In the genomic region with DNA sequence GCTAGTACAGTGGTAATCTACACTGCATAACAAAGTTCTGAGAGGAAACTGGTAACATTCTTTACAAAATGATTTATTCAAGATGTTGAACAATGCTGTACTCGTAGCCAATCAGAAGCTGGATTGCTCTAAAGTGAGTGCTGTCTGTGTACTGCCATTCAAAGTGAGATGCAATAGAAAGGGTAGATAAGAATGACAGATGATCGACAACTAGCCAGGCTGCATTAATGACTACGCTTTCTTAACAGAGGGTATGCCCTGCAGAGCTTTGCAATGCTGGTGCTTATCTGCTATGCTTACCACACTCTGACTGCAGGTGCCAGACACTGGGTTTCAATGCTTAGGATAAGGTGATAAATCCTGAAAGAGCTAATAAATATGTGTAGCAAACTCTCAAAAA, we compare ENCODE assay signal across 1 cellular context.
TF ChIP-seq lines count a peak whose summit lies in the region.

No MANE protein-coding gene starts in this region.

TF ChIP-seq in K562, 482 proteins besides CTCF, POLR2A, EP300 and RAD21 (continues in another document):
- TF ChIP-seq, protein P1, sequence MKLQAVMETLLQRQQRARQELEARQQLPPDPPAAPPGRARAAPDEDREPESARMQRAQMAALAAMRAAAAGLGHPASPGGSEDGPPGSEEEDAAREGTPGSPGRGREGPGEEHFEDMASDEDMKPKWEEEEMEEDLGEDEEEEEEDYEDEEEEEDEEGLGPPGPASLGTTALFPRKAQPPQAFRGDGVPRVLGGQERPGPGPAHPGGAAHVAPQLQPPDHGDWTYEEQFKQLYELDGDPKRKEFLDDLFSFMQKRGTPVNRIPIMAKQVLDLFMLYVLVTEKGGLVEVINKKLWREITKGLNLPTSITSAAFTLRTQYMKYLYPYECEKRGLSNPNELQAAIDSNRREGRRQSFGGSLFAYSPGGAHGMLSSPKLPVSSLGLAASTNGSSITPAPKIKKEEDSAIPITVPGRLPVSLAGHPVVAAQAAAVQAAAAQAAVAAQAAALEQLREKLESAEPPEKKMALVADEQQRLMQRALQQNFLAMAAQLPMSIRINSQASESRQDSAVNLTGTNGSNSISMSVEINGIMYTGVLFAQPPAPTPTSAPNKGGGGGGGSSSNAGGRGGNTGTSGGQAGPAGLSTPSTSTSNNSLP (IDR thresholded peaks at IDR 0.05; ENCODE audit: borderline replicate concordance, low read depth, low read length) = 0 out of 2 replicates have a peak, but pooled peaks have one; percentile 19
- TF ChIP-seq ZNF57 (CRISPR knock-in tag; IDR thresholded peaks at IDR 0.05) (no peak), CBX2 (IDR thresholded peaks at IDR 0.05; ENCODE audit: insufficient read depth, low read length, poor library complexity, severe bottlenecking) (no peak), ETV1 (tag; conservative IDR thresholded peaks at IDR 0.05; ENCODE audit: low read depth) (no peak), RBM17 (IDR thresholded peaks at IDR 0.05; ENCODE audit: borderline replicate concordance, low read depth, low read length) (no peak), ZKSCAN8 (CRISPR knock-in tag; IDR thresholded peaks at IDR 0.05) (no peak), ZNF695 (CRISPR knock-in tag; IDR thresholded peaks at IDR 0.05) (no peak), ELF1 (tag; IDR thresholded peaks at IDR 0.05) (no peak), FOXA3 (CRISPR knock-in tag; conservative IDR thresholded peaks at IDR 0.05 in 1 of 2, IDR thresholded peaks at IDR 0.05 in 1 of 2) (no peak), HMGXB4 (CRISPR knock-in tag; IDR thresholded peaks at IDR 0.05) (no peak), TFE3 (CRISPR knock-in tag; IDR thresholded peaks at IDR 0.05) (no peak), KLF1 (tag; IDR thresholded peaks at IDR 0.05) (no peak), CBFA2T3 (IDR thresholded peaks at IDR 0.05) (0 out of 2 replicates have a peak, but pooled peaks have one; percentile 26), ZNF644 (tag; IDR thresholded peaks at IDR 0.05; ENCODE audit: low read depth) (no peak), CEBPB (tag; IDR thresholded peaks at IDR 0.05) (0 out of 2 replicates have a peak, but pooled peaks have one; percentile 23), CLOCK (CRISPR knock-in tag; IDR thresholded peaks at IDR 0.05; ENCODE audit: borderline replicate concordance) (no peak), BACH1 (tag; IDR thresholded peaks at IDR 0.05) (no peak), PCBP1 (IDR thresholded peaks at IDR 0.05; ENCODE audit: low read depth, low read length, poor library complexity, severe bottlenecking) (no peak), ADNP (tag; IDR thresholded peaks at IDR 0.05) (no peak), NFATC3 (IDR thresholded peaks at IDR 0.05) (no peak), ZNF551 (CRISPR knock-in tag; IDR thresholded peaks at IDR 0.05) (no peak), NR2C2 (CRISPR knock-in tag; IDR thresholded peaks at IDR 0.05) (no peak), NR2C2 (tag; IDR thresholded peaks at IDR 0.05) (0 out of 2 replicates have a peak, but pooled peaks have one; percentile 13), EP400 (IDR thresholded peaks at IDR 0.05) (no peak), HNRNPL (IDR thresholded peaks at IDR 0.05; ENCODE audit: low read depth, low read length) (no peak), ZNF347 (CRISPR knock-in tag; IDR thresholded peaks at IDR 0.05; ENCODE audit: low read depth) (no peak), NR1H2 (CRISPR knock-in tag; IDR thresholded peaks at IDR 0.05) (no peak), THRAP3 (IDR thresholded peaks at IDR 0.05; ENCODE audit: borderline replicate concordance) (no peak), ZFP91 (CRISPR knock-in tag; IDR thresholded peaks at IDR 0.05) (no peak), ZNF174 (CRISPR knock-in tag; IDR thresholded peaks at IDR 0.05) (no peak), MEIS2 (IDR thresholded peaks at IDR 0.05; ENCODE audit: partially characterized antibody) (peak; percentile 85), POLR2B (IDR thresholded peaks at IDR 0.05; ENCODE audit: low read depth, partially characterized antibody) (no peak)
- TF ChIP-seq, protein P2, sequence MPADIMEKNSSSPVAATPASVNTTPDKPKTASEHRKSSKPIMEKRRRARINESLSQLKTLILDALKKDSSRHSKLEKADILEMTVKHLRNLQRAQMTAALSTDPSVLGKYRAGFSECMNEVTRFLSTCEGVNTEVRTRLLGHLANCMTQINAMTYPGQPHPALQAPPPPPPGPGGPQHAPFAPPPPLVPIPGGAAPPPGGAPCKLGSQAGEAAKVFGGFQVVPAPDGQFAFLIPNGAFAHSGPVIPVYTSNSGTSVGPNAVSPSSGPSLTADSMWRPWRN (IDR thresholded peaks at IDR 0.05; ENCODE audit: low read depth) = no peak
- TF ChIP-seq, protein P3, sequence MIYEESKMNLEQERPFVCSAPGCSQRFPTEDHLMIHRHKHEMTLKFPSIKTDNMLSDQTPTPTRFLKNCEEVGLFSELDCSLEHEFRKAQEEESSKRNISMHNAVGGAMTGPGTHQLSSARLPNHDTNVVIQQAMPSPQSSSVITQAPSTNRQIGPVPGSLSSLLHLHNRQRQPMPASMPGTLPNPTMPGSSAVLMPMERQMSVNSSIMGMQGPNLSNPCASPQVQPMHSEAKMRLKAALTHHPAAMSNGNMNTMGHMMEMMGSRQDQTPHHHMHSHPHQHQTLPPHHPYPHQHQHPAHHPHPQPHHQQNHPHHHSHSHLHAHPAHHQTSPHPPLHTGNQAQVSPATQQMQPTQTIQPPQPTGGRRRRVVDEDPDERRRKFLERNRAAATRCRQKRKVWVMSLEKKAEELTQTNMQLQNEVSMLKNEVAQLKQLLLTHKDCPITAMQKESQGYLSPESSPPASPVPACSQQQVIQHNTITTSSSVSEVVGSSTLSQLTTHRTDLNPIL (CRISPR knock-in tag; IDR thresholded peaks at IDR 0.05) = no peak
- TF ChIP-seq, protein P4, sequence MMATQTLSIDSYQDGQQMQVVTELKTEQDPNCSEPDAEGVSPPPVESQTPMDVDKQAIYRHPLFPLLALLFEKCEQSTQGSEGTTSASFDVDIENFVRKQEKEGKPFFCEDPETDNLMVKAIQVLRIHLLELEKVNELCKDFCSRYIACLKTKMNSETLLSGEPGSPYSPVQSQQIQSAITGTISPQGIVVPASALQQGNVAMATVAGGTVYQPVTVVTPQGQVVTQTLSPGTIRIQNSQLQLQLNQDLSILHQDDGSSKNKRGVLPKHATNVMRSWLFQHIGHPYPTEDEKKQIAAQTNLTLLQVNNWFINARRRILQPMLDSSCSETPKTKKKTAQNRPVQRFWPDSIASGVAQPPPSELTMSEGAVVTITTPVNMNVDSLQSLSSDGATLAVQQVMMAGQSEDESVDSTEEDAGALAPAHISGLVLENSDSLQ (IDR thresholded peaks at IDR 0.05) = peak; percentile 81
- TF ChIP-seq, protein P5, sequence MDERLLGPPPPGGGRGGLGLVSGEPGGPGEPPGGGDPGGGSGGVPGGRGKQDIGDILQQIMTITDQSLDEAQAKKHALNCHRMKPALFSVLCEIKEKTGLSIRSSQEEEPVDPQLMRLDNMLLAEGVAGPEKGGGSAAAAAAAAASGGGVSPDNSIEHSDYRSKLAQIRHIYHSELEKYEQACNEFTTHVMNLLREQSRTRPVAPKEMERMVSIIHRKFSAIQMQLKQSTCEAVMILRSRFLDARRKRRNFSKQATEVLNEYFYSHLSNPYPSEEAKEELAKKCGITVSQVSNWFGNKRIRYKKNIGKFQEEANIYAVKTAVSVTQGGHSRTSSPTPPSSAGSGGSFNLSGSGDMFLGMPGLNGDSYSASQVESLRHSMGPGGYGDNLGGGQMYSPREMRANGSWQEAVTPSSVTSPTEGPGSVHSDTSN (CRISPR knock-in tag; IDR thresholded peaks at IDR 0.05; ENCODE audit: low read depth) = no peak
- TF ChIP-seq, protein P5 (tag; conservative IDR thresholded peaks at IDR 0.05; ENCODE audit: low read depth) = peak; percentile 89
- TF ChIP-seq, protein P6, sequence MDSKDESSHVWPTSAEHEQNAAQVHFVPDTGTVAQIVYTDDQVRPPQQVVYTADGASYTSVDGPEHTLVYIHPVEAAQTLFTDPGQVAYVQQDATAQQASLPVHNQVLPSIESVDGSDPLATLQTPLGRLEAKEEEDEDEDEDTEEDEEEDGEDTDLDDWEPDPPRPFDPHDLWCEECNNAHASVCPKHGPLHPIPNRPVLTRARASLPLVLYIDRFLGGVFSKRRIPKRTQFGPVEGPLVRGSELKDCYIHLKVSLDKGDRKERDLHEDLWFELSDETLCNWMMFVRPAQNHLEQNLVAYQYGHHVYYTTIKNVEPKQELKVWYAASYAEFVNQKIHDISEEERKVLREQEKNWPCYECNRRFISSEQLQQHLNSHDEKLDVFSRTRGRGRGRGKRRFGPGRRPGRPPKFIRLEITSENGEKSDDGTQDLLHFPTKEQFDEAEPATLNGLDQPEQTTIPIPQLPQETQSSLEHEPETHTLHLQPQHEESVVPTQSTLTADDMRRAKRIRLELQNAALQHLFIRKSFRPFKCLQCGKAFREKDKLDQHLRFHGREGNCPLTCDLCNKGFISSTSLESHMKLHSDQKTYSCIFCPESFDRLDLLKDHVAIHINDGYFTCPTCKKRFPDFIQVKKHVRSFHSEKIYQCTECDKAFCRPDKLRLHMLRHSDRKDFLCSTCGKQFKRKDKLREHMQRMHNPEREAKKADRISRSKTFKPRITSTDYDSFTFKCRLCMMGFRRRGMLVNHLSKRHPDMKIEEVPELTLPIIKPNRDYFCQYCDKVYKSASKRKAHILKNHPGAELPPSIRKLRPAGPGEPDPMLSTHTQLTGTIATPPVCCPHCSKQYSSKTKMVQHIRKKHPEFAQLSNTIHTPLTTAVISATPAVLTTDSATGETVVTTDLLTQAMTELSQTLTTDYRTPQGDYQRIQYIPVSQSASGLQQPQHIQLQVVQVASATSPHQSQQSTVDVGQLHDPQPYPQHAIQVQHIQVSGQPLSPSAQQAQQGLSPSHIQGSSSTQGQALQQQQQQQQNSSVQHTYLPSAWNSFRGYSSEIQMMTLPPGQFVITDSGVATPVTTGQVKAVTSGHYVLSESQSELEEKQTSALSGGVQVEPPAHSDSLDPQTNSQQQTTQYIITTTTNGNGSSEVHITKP (IDR thresholded peaks at IDR 0.05; ENCODE audit: partially characterized antibody) = no peak
